12 cellular contexts compared by ENCODE assay signal in the genomic region with DNA sequence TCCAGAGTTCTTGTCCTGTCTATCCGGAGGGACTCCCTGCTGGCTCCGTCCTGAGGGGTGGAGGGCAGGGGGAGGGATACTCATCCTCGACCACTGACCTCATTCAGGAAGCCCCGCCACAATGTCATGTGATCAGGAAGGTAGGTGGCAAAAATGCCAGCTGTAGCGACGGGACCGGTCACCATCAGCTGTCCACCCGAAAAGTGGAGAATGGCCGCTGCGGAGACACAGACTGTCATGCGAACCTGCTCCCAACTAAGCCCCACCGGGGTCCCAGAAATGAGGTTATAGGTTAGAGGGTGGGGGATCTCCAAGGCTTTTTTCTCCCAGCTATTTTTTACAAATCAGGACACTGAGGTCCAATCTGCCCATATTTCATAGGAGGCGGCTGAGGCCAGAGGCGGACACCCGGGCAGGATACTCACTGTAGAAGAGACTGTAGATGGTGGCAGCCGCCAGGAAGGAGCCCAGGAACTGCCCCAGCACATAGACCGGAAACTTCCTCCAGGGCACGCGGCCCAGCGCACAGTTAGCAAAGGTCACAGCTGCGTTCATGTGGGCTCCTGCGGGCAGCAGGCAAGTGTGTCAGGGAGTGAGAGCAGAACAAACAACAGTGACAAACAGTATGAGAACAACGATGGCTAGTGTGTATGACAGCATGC. TPM values are rescaled to one million over a fixed set of nuclear protein-coding genes. Genes with fewer than 3 reads are reported as not detected.
DNase-seq lines count a peak whose midpoint lies in the region; ATAC-seq, FAIRE-seq and TF ChIP-seq lines count a peak whose summit lies in the region.
"Not testable (repeated sequence)": the region's sequence is repeated elsewhere in the genome, so short reads cannot be mapped to it uniquely, and the experiment has no call there.
"Had no signal": no experiment of that assay in that cellular context is flagged by ENCODE, and none has a peak within 500 bp of the region (broad histone marks: within the 10 kb centered on the region; RNA-seq: fewer than 3 reads in every experiment).

No MANE protein-coding gene starts in this region.

- TF ChIP-seq EP300 in HepG2 (IDR thresholded peaks at IDR 0.05; ENCODE audit: low read depth in 2 of 2, low read length in 2 of 2); HepG2 (CRISPR knock-in tag; IDR thresholded peaks at IDR 0.05; ENCODE audit: borderline replicate concordance): not testable (repeated sequence)

- peaks cover 52% of the 10 kb centered on the region for H3K4me1 ChIP-seq in left ventricle myocardium inferior
- peaks cover 23% of the 10 kb centered on the region for H3K4me1 ChIP-seq in HepG2 (ENCODE audit: insufficient read depth, low read length)
- H3K4me1 ChIP-seq in psoas muscle, result not testable (repeated sequence)
- H3K4me1 ChIP-seq in subcutaneous abdominal adipose tissue (ENCODE audit: control insufficient read depth in 5 of 5, insufficient read depth in 5 of 5, low read length in 5 of 5), result peaks cover 3 to 47% (median 40%) of the 10 kb centered on the region in 5 donors

- CTCF ChIA-PET in HepG2 (lab: Yijun Ruan, JAX; ENCODE audit: low intra/inter-chr PET ratio, low total read pairs), result not testable (repeated sequence)

- H3K27me3 ChIP-seq in left ventricle myocardium inferior (ENCODE audit: low read depth); HepG2 (ENCODE audit: control insufficient read depth in 1 of 2, insufficient read depth in 2 of 2, low read length in 2 of 2); psoas muscle (ENCODE audit: insufficient read depth in 3 of 3, low read length in 2 of 3); subcutaneous abdominal adipose tissue (ENCODE audit: control insufficient read depth in 5 of 5, insufficient read depth in 4 of 5, low read length in 5 of 5): not testable (repeated sequence)

- H2AFZ ChIP-seq in HepG2 (ENCODE audit: low read length), result not testable (repeated sequence)

- not testable (repeated sequence) for ATAC-seq in HepG2, psoas muscle

- not testable (repeated sequence) for BruUV-seq in HepG2 (replicated peaks; lab: Mats Ljungman, UMichigan)

- H3K27me3 Mint-ChIP-seq in chondrocyte (ENCODE audit: low read depth); neural crest cell (ENCODE audit: low read depth): not testable (repeated sequence)

- not testable (repeated sequence) for H3K9me3 ChIP-seq in left ventricle myocardium inferior (replicated peaks); HepG2 (ENCODE audit: low read length); psoas muscle; subcutaneous abdominal adipose tissue (ENCODE audit: control insufficient read depth in 5 of 5, low read length in 5 of 5)

- H3K36me3 ChIP-seq in left ventricle myocardium inferior, result peaks cover 16% of the 10 kb centered on the region
- not testable (repeated sequence) for H3K36me3 ChIP-seq in HepG2 (replicated peaks in 1 of 2; ENCODE audit: control insufficient read depth in 1 of 2, insufficient read depth in 2 of 2, low read length in 2 of 2); psoas muscle (ENCODE audit: insufficient read depth in 1 of 2, low read depth in 1 of 2)
- H3K36me3 ChIP-seq in subcutaneous abdominal adipose tissue (ENCODE audit: control insufficient read depth in 5 of 5, insufficient read depth in 5 of 5, low read length in 5 of 5), result peaks cover 0 to 14% (median 5%) of the 10 kb centered on the region in 5 donors

- not testable (repeated sequence) for FAIRE-seq in HepG2 (lab: Jason Lieb, UNC)

- peak; percentile 56 for DNase-seq in chondrocyte (ENCODE audit: low spot score)
- not testable (repeated sequence) for DNase-seq in left ventricle myocardium inferior; HepG2 (ENCODE audit: low spot score); neural crest cell (ENCODE audit: low read depth, low spot score); psoas muscle

- H4K20me1 ChIP-seq in HepG2 (ENCODE audit: insufficient read depth, low read length), result not testable (repeated sequence)

- TF ChIP-seq RAD21 in HepG2 (CRISPR knock-in tag; IDR thresholded peaks at IDR 0.05), result not testable (repeated sequence)

- H3K9ac ChIP-seq in HepG2 (ENCODE audit: insufficient read depth, low read depth, low read length); subcutaneous abdominal adipose tissue (ENCODE audit: low read length in 5 of 5): not testable (repeated sequence)

- H3K36me3 Mint-ChIP-seq in chondrocyte (ENCODE audit: low read depth); neural crest cell (ENCODE audit: low read depth): not testable (repeated sequence)

- 93% methylated on average over 14 of the region's 23 CpGs for WGBS in HepG2 (ENCODE audit: low lambda C conversion rate)
- WGBS in psoas muscle, 3 donors, result 77 to 80% (median 79%) methylated on average over 22 to 23 of the region's 23 CpGs

- not testable (repeated sequence) for H3K79me2 ChIP-seq in HepG2 (ENCODE audit: insufficient read depth, low read length)

- H3K4me3 Mint-ChIP-seq in chondrocyte (ENCODE audit: unreplicated experiment); neural crest cell: not testable (repeated sequence)

- H3K27ac ChIP-seq in left ventricle myocardium inferior (replicated peaks), result peak overlapping the region; percentile 56
- H3K27ac ChIP-seq in HepG2 (ENCODE audit: extremely low read length, insufficient read depth, low read length), result not testable (repeated sequence)
- H3K27ac ChIP-seq in psoas muscle, result peak overlapping the region; percentile 30
- H3K27ac ChIP-seq in subcutaneous abdominal adipose tissue (ENCODE audit: low read depth, low read length), result peak overlapping the region; percentile 65

- not testable (repeated sequence) for H3K27ac Mint-ChIP-seq in chondrocyte (ENCODE audit: unreplicated experiment)
- H3K27ac Mint-ChIP-seq in neural crest cell (ENCODE audit: unreplicated experiment), result peak overlapping the region; percentile 27

- POLR2A ChIA-PET in HepG2 (lab: Yijun Ruan, JAX), result not testable (repeated sequence)

- TF ChIP-seq CTCF in chondrocyte (IDR thresholded peaks at IDR 0.05); left ventricle myocardium inferior (IDR thresholded peaks at IDR 0.05; ENCODE audit: borderline replicate concordance); HepG2 (CRISPR knock-in tag; IDR thresholded peaks at IDR 0.05); neural crest cell (conservative IDR thresholded peaks at IDR 0.05); psoas muscle (IDR thresholded peaks at IDR 0.05): not testable (repeated sequence)

- not testable (repeated sequence) for H3K9me3 Mint-ChIP-seq in chondrocyte (ENCODE audit: low read depth); neural crest cell

- intact Hi-C loops in left ventricle myocardium inferior (cut with micrococcal nuclease); HepG2 (cut with micrococcal nuclease; ENCODE audit: unreplicated experiment); psoas muscle (cut with DNase I): not testable (repeated sequence)

- not testable (repeated sequence) for H3K4me2 ChIP-seq in HepG2 (ENCODE audit: low read depth, low read length)

- in situ Hi-C loops in HepG2 (cut with HindIII; ENCODE audit: extremely low pct_ligation_motif_present, low pct_unique_long_range_greater_than_20kb), result not testable (repeated sequence)

- H3K4me1 Mint-ChIP-seq in chondrocyte (ENCODE audit: low read depth) (peaks cover 14% of the 10 kb centered on the region), neural crest cell (peaks cover 31% of the 10 kb centered on the region)

- TF ChIP-seq POLR2A in HepG2 (IDR thresholded peaks at IDR 0.05; ENCODE audit: insufficient read depth in 1 of 2, low read depth in 2 of 2, low read length in 2 of 2), result not testable (repeated sequence)

- not testable (repeated sequence) for H3K4me3 ChIP-seq in left ventricle myocardium inferior; HepG2 (replicated peaks in 1 of 3; ENCODE audit: insufficient read depth in 1 of 3, low read depth in 2 of 3, low read length in 3 of 3); psoas muscle; subcutaneous abdominal adipose tissue (ENCODE audit: low read depth in 1 of 5, low read length in 5 of 5)

RNA-seq across cellular contexts. Expression of a gene that starts 16.3 kb away (rescaled TPM):
- total RNA-seq in chondrocyte (0.30 to 0.80 TPM (median 0.33 TPM) in 3 replicates), left ventricle myocardium inferior (150 TPM), HepG2 (2016; rRNA removed; fragmentation: Illumina TruSeq; extraction: Trizol) (0.58 and 1.9 TPM in 2 replicates), neural crest cell (0.57 and 0.98 TPM in 2 replicates), psoas muscle (10 to 100 TPM in 3 of 4 donors, 1 to 10 TPM in 1; 8.6 to 45.0 (median 15.7) TPM)
- 0.71 and 0.81 TPM in 2 replicates for total RNA-seq in HepG2 (2016; cell fraction: cytosol; rRNA removed; fragmentation: Illumina TruSeq; extraction: Trizol; ENCODE audit: low read depth)
- total RNA-seq in HepG2 (2016; cell fraction: insoluble cytoplasmic fraction; rRNA removed; fragmentation: Illumina TruSeq; extraction: Trizol), result 1.0 and 1.6 TPM in 2 replicates
- total RNA-seq in HepG2 (2016; cell fraction: membrane; rRNA removed; fragmentation: Illumina TruSeq; extraction: Trizol), result 0.74 and 0.86 TPM in 2 replicates
- 2.8 and 3.0 TPM in 2 replicates for total RNA-seq in HepG2 (2016; cell fraction: nucleus; rRNA removed; fragmentation: Illumina TruSeq; extraction: Trizol)
- polyA plus RNA-seq in HepG2 (2011; rRNA removed) (2.1 and 5.6 TPM in 2 replicates), psoas muscle (10 to 100 TPM in 2 of 3 donors, 1 to 10 TPM in 1; 8.6 to 10.8 (median 10.7) TPM)
- 2.7 and 3.2 TPM in 2 replicates for polyA plus RNA-seq in HepG2 (2011; cell fraction: cytosol; rRNA removed)
- polyA plus RNA-seq in HepG2 (2011; cell fraction: nucleus; rRNA removed), result 24.1 and 31.8 TPM in 2 replicates
- polyA plus RNA-seq in HepG2 (2012), result 7.9 and 9.8 TPM in 2 replicates
- 0.60 and 0.85 TPM in 2 replicates for polyA plus RNA-seq in HepG2 (2016; cell fraction: cytosol; fragmentation: Illumina TruSeq; extraction: Trizol; ENCODE audit: low read depth)
- polyA plus RNA-seq in HepG2 (2016; cell fraction: insoluble cytoplasmic fraction; fragmentation: Illumina TruSeq; extraction: Trizol; ENCODE audit: low read depth), result 0.82 and 1.2 TPM in 2 replicates
- 1.2 and 1.7 TPM in 2 replicates for polyA plus RNA-seq in HepG2 (2016; cell fraction: membrane; fragmentation: Illumina TruSeq; extraction: Trizol; ENCODE audit: low read depth)
- 7.8 and 9.5 TPM in 2 replicates for polyA plus RNA-seq in HepG2 (2016; cell fraction: nucleus; fragmentation: Illumina TruSeq; extraction: Trizol; ENCODE audit: insufficient read depth, low read depth)
- 1.9 and 6.0 TPM in 2 replicates for polyA minus RNA-seq in HepG2 (2011; rRNA and poly(A)+ RNA removed; ENCODE audit: low replicate concordance)
- polyA minus RNA-seq in HepG2 (2011; cell fraction: cytosol; rRNA and poly(A)+ RNA removed), result 1.2 and 1.5 TPM in 2 replicates
- 6.2 and 6.6 TPM in 2 replicates for polyA minus RNA-seq in HepG2 (2011; cell fraction: nucleus; rRNA and poly(A)+ RNA removed)
- total RNA-seq: CD8-positive, alpha-beta memory T cell; GM12878; GM23248; H1; H7 had no signal
- polyA plus RNA-seq: CD14-positive monocyte; CD8-positive, alpha-beta memory T cell; GM23248; H1 had no signal
